In genomic region chr7:65840446-65840845, GRCh38 we compare ENCODE assay signal across 10 cellular contexts. TPM values are rescaled to one million over a fixed set of nuclear protein-coding genes. Genes with fewer than 3 reads are reported as not detected.
DNase-seq lines count a peak whose midpoint lies in the region; ATAC-seq and TF ChIP-seq lines count a peak whose summit lies in the region.
"Had no signal": no experiment of that assay in that cellular context is flagged by ENCODE, and none has a peak within 500 bp of the region (broad histone marks: within the 10 kb centered on the region; RNA-seq: fewer than 3 reads in every experiment).

No MANE protein-coding gene starts in this region.

- DNase-seq in BE2C (peak; percentile 45), GM20000 (ENCODE audit: low spot score) (peak; percentile 56), WERI-Rb-1 (peak; percentile 80), left lobe of liver (ENCODE audit: low spot score) (no peak), dedifferentiated amniotic fluid mesenchymal stem cell (ENCODE audit: extremely low spot score) (no peak), erythroblast (lab: John Stamatoyannopoulos, UW) (no peak)
- DNase-seq: activated T-cell treated with anti-CD3 and anti-CD28 coated beads, Interleukin-2, amount 50 U/mL, for 72 hours; ovary had no signal

- H3K27me3 ChIP-seq in BE2C, result no peaks in the 10 kb centered on the region
- H3K27me3 ChIP-seq in WERI-Rb-1 (ENCODE audit: insufficient read depth, low read depth, severe bottlenecking), result no peaks in the 10 kb centered on the region
- H3K27me3 ChIP-seq: ovary had no signal

- peak overlapping the region; percentile 34; the same call in 1 of the 2 replicates for H3K27ac ChIP-seq in WERI-Rb-1
- H3K27ac ChIP-seq: ovary had no signal

- no peak for TF ChIP-seq POLR2A in erythroblast (IDR thresholded peaks at IDR 0.05; ENCODE audit: low read length)

- no peaks in the 10 kb centered on the region for H3K9me3 ChIP-seq in BE2C
- H3K9me3 ChIP-seq in WERI-Rb-1 (ENCODE audit: severe bottlenecking), result no peaks in the 10 kb centered on the region
- H3K9me3 ChIP-seq: ovary had no signal

- ATAC-seq in left lobe of liver (peak; percentile 21), GM18517 (IDR thresholded peaks at IDR 0.05; ENCODE audit: unreplicated experiment) (no peak), HG03571 (IDR thresholded peaks at IDR 0.05; ENCODE audit: unreplicated experiment) (no peak)
- ATAC-seq: activated T-cell treated with anti-CD3 and anti-CD28 coated beads, Interleukin-2, amount 50 U/mL, for 72 hours had no signal

- H3K4me3 ChIP-seq in BE2C (ENCODE audit: low read depth, low read length) (no peak overlapping the region), WERI-Rb-1 (ENCODE audit: low read depth, low read length) (no peak overlapping the region)
- H3K4me3 ChIP-seq: ovary had no signal

- peak; percentile 61 for TF ChIP-seq CTCF in BE2C (IDR thresholded peaks at IDR 0.05; ENCODE audit: low read depth, low read length)
- peak; percentile 50 for TF ChIP-seq CTCF in GM20000 (IDR thresholded peaks at IDR 0.05; ENCODE audit: extremely low read depth, missing control alignments)
- peak; percentile 81 for TF ChIP-seq CTCF in WERI-Rb-1 (IDR thresholded peaks at IDR 0.05; ENCODE audit: low read depth, low read length)

- no peaks in the 10 kb centered on the region for H3K4me1 ChIP-seq in BE2C

- no peaks in the 10 kb centered on the region for H3K36me3 ChIP-seq in BE2C
- H3K36me3 ChIP-seq in WERI-Rb-1, result no peaks in the 10 kb centered on the region
- H3K36me3 ChIP-seq: ovary had no signal

RNA-seq across cellular contexts. Expression of gene VKORC1L1, which starts 32.4 kb away (rescaled TPM):
- polyA plus RNA-seq in BE2C (2012; ENCODE audit: insufficient read depth, insufficient read length, low read depth), result 20.4 TPM
- total RNA-seq in left lobe of liver, result 17.7 TPM

Comparison
In these comparisons a context has a peak if more than half of its experiments do, and no peak if none do; other contexts are left out.
1. DNase-seq: peak in BE2C (single experiment), GM20000 (single experiment) and WERI-Rb-1 (single experiment); none in left lobe of liver (single experiment), dedifferentiated amniotic fluid mesenchymal stem cell (single experiment) and erythroblast (0 of 2).
2. Peak in every context shown above with its lines, with median percentiles within 50 percentile points of each other: CTCF ChIP-seq.